ENCODE assay signal across 10 cellular contexts in genomic region chr10:15824498-15824897, GRCh38. TPM values are rescaled to one million over a fixed set of nuclear protein-coding genes. Genes with fewer than 3 reads are reported as not detected.
DNase-seq lines count a peak whose midpoint lies in the region; ATAC-seq and TF ChIP-seq lines count a peak whose summit lies in the region.
"Had no signal": no experiment of that assay in that cellular context is flagged by ENCODE, and none has a peak within 500 bp of the region (broad histone marks: within the 10 kb centered on the region; RNA-seq: fewer than 3 reads in every experiment).

No MANE protein-coding gene starts in this region.

- no peaks in the 10 kb centered on the region for H3K4me1 Mint-ChIP-seq in activated naive CD8-positive, alpha-beta T cell treated with anti-CD3 and anti-CD28 coated beads, Interleukin-2, amount 50 U/mL, for 24 hours
- H3K4me1 Mint-ChIP-seq: activated naive CD8-positive, alpha-beta T cell treated with anti-CD3 and anti-CD28 coated beads for 36 hours had no signal

- no peaks in the 10 kb centered on the region for H3K9me3 Mint-ChIP-seq in activated naive CD8-positive, alpha-beta T cell treated with anti-CD3 and anti-CD28 coated beads, Interleukin-2, amount 50 U/mL, for 24 hours
- H3K9me3 Mint-ChIP-seq: activated naive CD8-positive, alpha-beta T cell treated with anti-CD3 and anti-CD28 coated beads for 36 hours had no signal

- H3K27ac Mint-ChIP-seq in activated naive CD8-positive, alpha-beta T cell treated with anti-CD3 and anti-CD28 coated beads, Interleukin-2, amount 50 U/mL, for 24 hours, result no peak overlapping the region
- H3K27ac Mint-ChIP-seq: activated naive CD8-positive, alpha-beta T cell treated with anti-CD3 and anti-CD28 coated beads for 36 hours had no signal

- peak; percentile 68 for TF ChIP-seq CTCF in 22Rv1 (IDR thresholded peaks at IDR 0.05)

- H3K4me3 Mint-ChIP-seq in activated naive CD8-positive, alpha-beta T cell treated with anti-CD3 and anti-CD28 coated beads, Interleukin-2, amount 50 U/mL, for 24 hours, result no peak overlapping the region
- H3K4me3 Mint-ChIP-seq: activated naive CD8-positive, alpha-beta T cell treated with anti-CD3 and anti-CD28 coated beads for 36 hours had no signal

- DNase-seq in G401 (ENCODE audit: low spot score) (peak; percentile 24), RPMI8226 (peak; percentile 15), glomerular visceral epithelial cell (ENCODE audit: extremely low spot score) (peak; percentile 2), ecto neural progenitor cell (ENCODE audit: low spot score) (no peak)
- no peak for DNase-seq in activated naive CD8-positive, alpha-beta T cell treated with anti-CD3 and anti-CD28 coated beads, Interleukin-2, amount 50 U/mL, for 24 hours
- DNase-seq: activated naive CD8-positive, alpha-beta T cell treated with anti-CD3 and anti-CD28 coated beads for 36 hours; NCI-H2081 had no signal

- H3K27ac ChIP-seq in 22Rv1, result no peak overlapping the region

- peaks cover 47% of the 10 kb centered on the region for H3K36me3 Mint-ChIP-seq in activated naive CD8-positive, alpha-beta T cell treated with anti-CD3 and anti-CD28 coated beads, Interleukin-2, amount 50 U/mL, for 24 hours (ENCODE audit: low read depth)

- ATAC-seq in activated naive CD8-positive, alpha-beta T cell treated with anti-CD3 and anti-CD28 coated beads, Interleukin-2, amount 50 U/mL, for 24 hours, result no peak
- ATAC-seq in HG03097 (IDR thresholded peaks at IDR 0.05; ENCODE audit: low FRiP score, unreplicated experiment), result no peak
- no peak for ATAC-seq in HG03565 (IDR thresholded peaks at IDR 0.05; ENCODE audit: unreplicated experiment)

- in situ Hi-C loops in G401 (cut with HindIII; ENCODE audit: low sequenced_read_pairs), result no loop called here

- no peaks in the 10 kb centered on the region for H3K27me3 Mint-ChIP-seq in activated naive CD8-positive, alpha-beta T cell treated with anti-CD3 and anti-CD28 coated beads, Interleukin-2, amount 50 U/mL, for 24 hours
- H3K27me3 Mint-ChIP-seq: activated naive CD8-positive, alpha-beta T cell treated with anti-CD3 and anti-CD28 coated beads for 36 hours had no signal

RNA-seq across cellular contexts. Expression of gene MINDY3, which starts 35.8 kb away (rescaled TPM):
- 13.9 and 23.3 TPM in 2 replicates for total RNA-seq in G401 (2014; rRNA removed; shearing (Covaris generic))

Comparison
In these comparisons a context has a peak if more than half of its experiments do, and no peak if none do; other contexts are left out.
1. DNase-seq: peak in G401 (single experiment), RPMI8226 (single experiment) and glomerular visceral epithelial cell (single experiment); none in activated naive CD8-positive, alpha-beta T cell treated with anti-CD3 and anti-CD28 coated beads, Interleukin-2, amount 50 U/mL, for 24 hours (single experiment) and ecto neural progenitor cell (single experiment).